Comparison of ENCODE assay signal across 26 cellular contexts in the genomic region with DNA sequence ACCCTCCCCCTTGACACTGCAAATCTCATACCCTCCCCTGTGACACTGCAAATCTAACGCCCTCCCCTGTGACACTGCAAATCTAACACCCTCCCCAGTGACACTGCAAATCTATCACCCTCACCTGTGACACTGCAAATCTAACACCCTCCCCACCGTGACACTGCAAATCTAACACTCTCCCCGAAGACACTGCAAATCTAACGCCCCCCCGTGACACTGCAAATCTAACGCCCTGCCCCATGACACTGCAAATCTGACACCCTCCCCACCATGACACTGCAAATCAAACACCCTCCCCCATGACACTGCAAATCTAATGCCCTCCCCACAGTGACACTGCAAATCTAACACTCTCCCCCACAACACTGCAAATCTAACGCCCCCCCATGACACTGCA.
A peak's percentile ranks its signal among the peaks of the same experiment; 100 is the strongest.
DNase-seq lines count a peak whose midpoint lies in the region; ATAC-seq, FAIRE-seq and TF ChIP-seq lines count a peak whose summit lies in the region.
"Had no signal": no experiment of that assay in that cellular context is flagged by ENCODE, and none has a peak within 500 bp of the region (broad histone marks: within the 10 kb centered on the region; RNA-seq: fewer than 3 reads in every experiment).

No MANE protein-coding gene starts in this region.

- no TSS peak for BruUV-seq in K562 (replicated peaks; lab: Mats Ljungman, UMichigan)

- H4K20me1 ChIP-seq in K562 (replicated peaks; ENCODE audit: control insufficient read depth, insufficient read depth, low read length), result no peaks in the 10 kb centered on the region
- H4K20me1 ChIP-seq: BLaER1 had no signal

- H3K4me1 ChIP-seq in A549 (no peaks in the 10 kb centered on the region), K562 (replicated peaks in 1 of 2; ENCODE audit: control insufficient read depth in 2 of 2, insufficient read depth in 2 of 2, low read length in 2 of 2) (no peaks in the 10 kb centered on the region), breast epithelium (no peaks in the 10 kb centered on the region)
- H3K4me1 ChIP-seq: BE2C had no signal

- H3K27me3 ChIP-seq in K562 (ENCODE audit: control insufficient read depth in 2 of 2, insufficient read depth in 2 of 2, low read length in 2 of 2), result no peaks in the 10 kb centered on the region
- no peaks in the 10 kb centered on the region for H3K27me3 ChIP-seq in breast epithelium
- H3K27me3 ChIP-seq: BE2C, BLaER1 had no signal

- H3K9me3 ChIP-seq in A549 (peaks cover 9% of the 10 kb centered on the region; the same call in 1 of the 3 replicates), K562 (replicated peaks; ENCODE audit: control insufficient read depth, insufficient read depth, low read depth, low read length) (peaks cover 13% of the 10 kb centered on the region), breast epithelium (peaks cover 0 to 4% of the 10 kb centered on the region in 2 donors)
- H3K9me3 ChIP-seq: BE2C, BLaER1 had no signal

- 65% methylated on average over 6 of the region's 7 CpGs for WGBS in A549 (ENCODE audit: missing lambda C conversion rate)
- 0% methylated on average over 7 of the region's 7 CpGs for WGBS in K562 (ENCODE audit: insufficient coverage, low coverage, missing lambda C conversion rate)

- TF ChIP-seq CTCF in A549 (IDR thresholded peaks at IDR 0.05) (no peak), K562 (IDR thresholded peaks at IDR 0.05 in 2 of 3, conservative IDR thresholded peaks at IDR 0.05 in 1 of 3; ENCODE audit: insufficient read depth in 2 of 3, low read depth in 1 of 3, low read length in 3 of 3) (no peak), breast epithelium (IDR thresholded peaks at IDR 0.05) (no peak)

- DNase-seq in cardiac septum (ENCODE audit: low spot score) (peak; percentile 9), left ventricle myocardium superior (no peak), A549 (ENCODE audit: low read depth in 1 of 2, low spot score in 1 of 2) (no peak), K562 (ENCODE audit: extremely low read depth in 1 of 4, low spot score in 3 of 4) (no peak), mesenteric fat pad (ENCODE audit: low spot score) (peak; percentile 8), breast epithelium (ENCODE audit: low spot score in 2 of 2) (no peak), caudate nucleus (lab: John Stamatoyannopoulos, UW) (no peak)
- DNase-seq: ACHN; BE2C; C1 segment of cervical spinal cord; CD4-positive, alpha-beta memory T cell; CD4-positive, CD25-positive, alpha-beta regulatory T cell; CD8-positive, alpha-beta memory T cell; COR-L47; DMS 273 treated with DMSO at 0.1 percent for 48 hours; DMS153; DMS53; DMS79; DND-41; EL; GDM1 had no signal

- TF ChIP-seq POLR2A in A549 (IDR thresholded peaks at IDR 0.05; ENCODE audit: low read length) (no peak), K562 (conservative IDR thresholded peaks at IDR 0.05) (no peak), breast epithelium (IDR thresholded peaks at IDR 0.05) (no peak)

- H3K79me2 ChIP-seq in K562 (ENCODE audit: control insufficient read depth, insufficient read depth, low read length), result no peaks in the 10 kb centered on the region

- no peak for TF ChIP-seq RAD21 in A549 (conservative IDR thresholded peaks at IDR 0.05 in 1 of 2, IDR thresholded peaks at IDR 0.05 in 1 of 2)
- TF ChIP-seq RAD21 in K562 (CRISPR knock-in tag; conservative IDR thresholded peaks at IDR 0.05 in 1 of 2, IDR thresholded peaks at IDR 0.05 in 1 of 2), result no peak

- FAIRE-seq in A549 (lab: Jason Lieb, UNC) (no peak), K562 (lab: Jason Lieb, UNC) (no peak)
- FAIRE-seq: GM12878, GM12892, GM18507 had no signal

- TF ChIP-seq EP300 in A549 (IDR thresholded peaks at IDR 0.05) (no peak), K562 (IDR thresholded peaks at IDR 0.05; ENCODE audit: low read length) (no peak)

- in situ Hi-C loops in K562 (cut with MboI), result no loop called here

- H3K4me3 ChIP-seq in A549 (no peak overlapping the region), K562 (no peak overlapping the region), breast epithelium (no peak overlapping the region)
- H3K4me3 ChIP-seq: BLaER1, GM12878 had no signal

- no peak overlapping the region for H3K27ac ChIP-seq in A549
- H3K27ac ChIP-seq in K562 (ENCODE audit: extremely low read depth, low read depth, low read length), result no peak overlapping the region
- H3K27ac ChIP-seq in breast epithelium, result no peak overlapping the region
- no peak overlapping the region for H3K27ac ChIP-seq in caudate nucleus (ENCODE audit: low read depth, low read length)
- H3K27ac ChIP-seq: 22Rv1, BLaER1 had no signal

- H3K36me3 ChIP-seq in K562 (ENCODE audit: control insufficient read depth, insufficient read depth, low read length), result no peaks in the 10 kb centered on the region
- no peaks in the 10 kb centered on the region for H3K36me3 ChIP-seq in breast epithelium
- H3K36me3 ChIP-seq: BE2C, BLaER1 had no signal

- ATAC-seq in left ventricle myocardium superior (no peak), A549 (no peak), K562 (no peak)
- ATAC-seq: GM12878 had no signal

- H3K4me2 ChIP-seq in A549 (no peak overlapping the region), K562 (ENCODE audit: insufficient read depth, low read length) (no peak overlapping the region)
- H3K4me2 ChIP-seq: BLaER1 had no signal

- CTCF ChIA-PET in A549 (lab: Yijun Ruan, JAX) (no interaction called here), K562 (lab: Yijun Ruan, JAX; ENCODE audit: low intra/inter-chr PET ratio) (no interaction called here)

- no peaks in the 10 kb centered on the region for H3K9me1 ChIP-seq in K562 (ENCODE audit: control insufficient read depth, insufficient read depth, low read length)

- intact Hi-C loops in cardiac septum (cut with DNase I) (no loop called here), left ventricle myocardium superior (cut with micrococcal nuclease) (no loop called here), K562 (cut with micrococcal nuclease) (no loop called here), breast epithelium (cut with DNase I; ENCODE audit: low total_unique reads) (no loop called here)

- H2AFZ ChIP-seq in K562 (ENCODE audit: low read depth, low read length), result no peak overlapping the region

- no peak overlapping the region for H3K9ac ChIP-seq in K562 (ENCODE audit: insufficient read depth in 1 of 2, low read depth in 2 of 2, low read length in 2 of 2)
- H3K9ac ChIP-seq: BLaER1 had no signal

- POLR2A ChIA-PET in A549 (lab: Yijun Ruan, JAX), result no interaction called here
- POLR2A ChIA-PET in K562 (lab: Yijun Ruan, JAX), result no interaction called here

TF ChIP-seq in A549, 52 proteins besides CTCF, POLR2A, EP300 and RAD21:
- TF ChIP-seq RNF2 (IDR thresholded peaks at IDR 0.05; ENCODE audit: borderline replicate concordance, low read depth) (no peak), NFE2L2 (conservative IDR thresholded peaks at IDR 0.05; ENCODE audit: low read length) (peak; percentile 47; the same call in 1 of the 2 replicates)

TF ChIP-seq in K562, 482 proteins besides CTCF, POLR2A, EP300 and RAD21:
- peak; percentile 86 for TF ChIP-seq ZNF316 (IDR thresholded peaks at IDR 0.05)
- no peak for TF ChIP-seq MEIS2 (IDR thresholded peaks at IDR 0.05; ENCODE audit: partially characterized antibody)

Comparison
In these comparisons a context has a peak if more than half of its experiments do, and no peak if none do; other contexts are left out.
1. DNase-seq: peak in cardiac septum (single experiment) and mesenteric fat pad (single experiment); none in left ventricle myocardium superior (single experiment), A549 (0 of 2), K562 (0 of 4), breast epithelium (0 of 2) and caudate nucleus (0 of 61).